In genomic region chr6:20542927-20543602, GRCh38 we compare ENCODE assay signal across 9 cellular contexts. TPM values are rescaled to one million over a fixed set of nuclear protein-coding genes. Genes with fewer than 3 reads are reported as not detected.
A peak's percentile ranks its signal among the peaks of the same experiment; 100 is the strongest.
DNase-seq lines count a peak whose midpoint lies in the region; ATAC-seq lines count a peak whose summit lies in the region.
"Had no signal": no experiment of that assay in that cellular context is flagged by ENCODE, and none has a peak within 500 bp of the region (broad histone marks: within the 10 kb centered on the region; RNA-seq: fewer than 3 reads in every experiment).

No MANE protein-coding gene starts in this region.

- peak; percentile 74 for DNase-seq in Jurkat, Clone E6-1 (ENCODE audit: low read depth, low spot score)
- peak; percentile 16 for DNase-seq in activated naive CD8-positive, alpha-beta T cell treated with anti-CD3 and anti-CD28 coated beads for 36 hours
- DNase-seq in cardiac septum (ENCODE audit: low spot score) (no peak), aorta (no peak), DMS114 treated with DMSO at 0.1 percent for 48 hours (lab: John Stamatoyannopoulos, UW; ENCODE audit: unreplicated experiment) (no peak)
- DNase-seq: naive thymus-derived CD8-positive, alpha-beta T cell had no signal

- no peaks in the 10 kb centered on the region for H3K27me3 ChIP-seq in aorta (ENCODE audit: control insufficient read depth in 1 of 2, insufficient read depth in 2 of 2, low read length in 1 of 2)

- H3K9me3 ChIP-seq in aorta (ENCODE audit: control insufficient read depth, low read length): no peaks in the 10 kb centered on the region

- WGBS in aorta, 2 donors: 71 to 78% methylated on average over 2 of the region's 2 CpGs

- H3K36me3 Mint-ChIP-seq in activated naive CD8-positive, alpha-beta T cell treated with anti-CD3 and anti-CD28 coated beads for 36 hours: peaks cover 36% of the 10 kb centered on the region
- H3K36me3 Mint-ChIP-seq in stimulated activated memory B cell treated with anti-CD40 and anti-IgM and Interleukin-4, amounts not matched to agents 10 μg/mL and 1 μg/mL and 100 μg/mL, for 72 hours: peaks cover 49% of the 10 kb centered on the region

- peaks cover 38% of the 10 kb centered on the region for H3K4me1 Mint-ChIP-seq in activated naive CD8-positive, alpha-beta T cell treated with anti-CD3 and anti-CD28 coated beads for 36 hours
- H3K4me1 Mint-ChIP-seq in stimulated activated memory B cell treated with anti-CD40 and anti-IgM and Interleukin-4, amounts not matched to agents 10 μg/mL and 1 μg/mL and 100 μg/mL, for 72 hours: peaks cover 41% of the 10 kb centered on the region

- H3K4me3 ChIP-seq in Jurkat, Clone E6-1 (ENCODE audit: low read length): no peak overlapping the region
- no peak overlapping the region for H3K4me3 ChIP-seq in aorta (ENCODE audit: low read length in 2 of 2)

- intact Hi-C loops in cardiac septum (cut with DNase I) (no loop called here), aorta (cut with DNase I) (no loop called here)

- no peaks in the 10 kb centered on the region for H3K27me3 Mint-ChIP-seq in activated naive CD8-positive, alpha-beta T cell treated with anti-CD3 and anti-CD28 coated beads for 36 hours
- no peaks in the 10 kb centered on the region for H3K27me3 Mint-ChIP-seq in stimulated activated memory B cell treated with anti-CD40 and anti-IgM and Interleukin-4, amounts not matched to agents 10 μg/mL and 1 μg/mL and 100 μg/mL, for 72 hours
- H3K27me3 Mint-ChIP-seq: naive thymus-derived CD8-positive, alpha-beta T cell had no signal

- no peaks in the 10 kb centered on the region for H3K4me1 ChIP-seq in aorta (ENCODE audit: control insufficient read depth in 1 of 2, insufficient read depth in 2 of 2, low read length in 2 of 2)

- H3K4me3 Mint-ChIP-seq in activated naive CD8-positive, alpha-beta T cell treated with anti-CD3 and anti-CD28 coated beads for 36 hours: no peak overlapping the region
- H3K4me3 Mint-ChIP-seq in stimulated activated memory B cell treated with anti-CD40 and anti-IgM and Interleukin-4, amounts not matched to agents 10 μg/mL and 1 μg/mL and 100 μg/mL, for 72 hours: no peak overlapping the region

- no peaks in the 10 kb centered on the region for H3K9me3 Mint-ChIP-seq in activated naive CD8-positive, alpha-beta T cell treated with anti-CD3 and anti-CD28 coated beads for 36 hours
- H3K9me3 Mint-ChIP-seq in stimulated activated memory B cell treated with anti-CD40 and anti-IgM and Interleukin-4, amounts not matched to agents 10 μg/mL and 1 μg/mL and 100 μg/mL, for 72 hours: no peaks in the 10 kb centered on the region
- H3K9me3 Mint-ChIP-seq: naive thymus-derived CD8-positive, alpha-beta T cell had no signal

- ATAC-seq in GM18511 (IDR thresholded peaks at IDR 0.05; ENCODE audit: unreplicated experiment): peak; percentile 99
- ATAC-seq in GM21737 (IDR thresholded peaks at IDR 0.05; ENCODE audit: unreplicated experiment): peak; percentile 97
- peak; percentile 64 for ATAC-seq in stimulated activated memory B cell treated with anti-CD40 and anti-IgM and Interleukin-4, amounts not matched to agents 10 μg/mL and 1 μg/mL and 100 μg/mL, for 72 hours
- ATAC-seq in aorta (ENCODE audit: low FRiP score): no peak

- peak overlapping the region; percentile 47 for H3K27ac Mint-ChIP-seq in activated naive CD8-positive, alpha-beta T cell treated with anti-CD3 and anti-CD28 coated beads for 36 hours
- H3K27ac Mint-ChIP-seq in stimulated activated memory B cell treated with anti-CD40 and anti-IgM and Interleukin-4, amounts not matched to agents 10 μg/mL and 1 μg/mL and 100 μg/mL, for 72 hours: no peak overlapping the region

- H3K27ac ChIP-seq in aorta (ENCODE audit: low read depth in 1 of 2, low read length in 2 of 2): no peak overlapping the region

- H3K36me3 ChIP-seq in aorta (ENCODE audit: control insufficient read depth in 1 of 2, insufficient read depth in 2 of 2, low read length in 1 of 2): no peaks in the 10 kb centered on the region

RNA-seq across cellular contexts. Expression of gene CDKAL1, which starts 8.8 kb away (rescaled TPM):
- 12.3 TPM for polyA plus RNA-seq in Jurkat, Clone E6-1 (2012; ENCODE audit: insufficient read depth, insufficient read length)
- total RNA-seq in activated naive CD8-positive, alpha-beta T cell treated with anti-CD3 and anti-CD28 coated beads for 36 hours: 10 to 100 TPM; 22.6 to 22.7 TPM
- total RNA-seq in cardiac septum (8.4 TPM), aorta (10 to 100 TPM; 15.3 to 21.7 TPM)
- 1 to 10 TPM; 3.0 to 3.4 TPM for polyA plus RNA-seq in aorta

Comparison
In these comparisons a context has a peak if more than half of its experiments do, and no peak if none do; other contexts are left out.
1. DNase-seq: peak in Jurkat, Clone E6-1 (single experiment) and activated naive CD8-positive, alpha-beta T cell treated with anti-CD3 and anti-CD28 coated beads for 36 hours (single experiment); none in cardiac septum (single experiment), aorta (0 of 2) and DMS114 treated with DMSO at 0.1 percent for 48 hours (single experiment).